In the genomic region with DNA sequence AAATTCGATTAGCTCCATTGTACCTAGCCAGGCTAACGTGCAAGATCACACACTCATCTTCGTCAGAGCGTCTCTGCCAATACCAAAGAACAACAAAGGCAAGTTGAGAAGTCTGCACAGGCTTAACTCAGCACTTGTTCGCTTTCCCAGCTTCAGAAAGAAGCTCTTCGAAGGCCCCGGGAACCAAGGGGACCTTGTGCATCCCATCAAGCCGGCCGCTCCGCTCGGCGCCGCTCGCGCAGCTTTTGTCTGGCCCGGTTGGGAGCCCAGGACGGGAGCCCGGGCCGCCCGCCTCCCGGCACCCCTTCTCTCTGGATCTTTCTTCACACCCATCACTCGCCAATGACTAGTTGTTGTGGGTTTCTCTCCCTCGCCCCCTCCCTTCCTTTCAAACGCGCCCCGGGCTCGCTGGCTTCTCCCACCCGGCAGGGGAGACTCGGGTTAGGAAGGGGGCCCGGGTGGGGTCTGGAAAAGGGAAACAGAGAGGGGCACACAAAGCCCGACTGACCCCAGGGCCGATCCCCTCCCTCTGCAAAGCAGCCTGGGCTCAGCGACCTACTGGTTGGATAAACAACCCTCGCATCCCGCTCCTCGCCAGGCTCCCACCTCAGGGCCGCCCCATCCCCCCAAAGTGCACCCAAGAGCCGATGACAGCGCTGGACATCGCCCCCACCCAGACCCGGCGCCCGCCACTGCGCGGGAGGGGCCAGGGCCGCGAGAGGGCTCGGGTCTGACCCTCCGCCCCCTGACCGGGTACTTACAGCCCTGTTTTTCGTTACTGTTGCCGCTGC, we compare ENCODE assay signal across 7 cellular contexts. TPM values are rescaled to one million over a fixed set of nuclear protein-coding genes. Genes with fewer than 3 reads are reported as not detected.
DNase-seq lines count a peak whose midpoint lies in the region; ATAC-seq and TF ChIP-seq lines count a peak whose summit lies in the region.

No MANE protein-coding gene starts in this region.

- H3K27me3 ChIP-seq in liver (ENCODE audit: control insufficient read depth in 4 of 4, insufficient read depth in 4 of 4, low read length in 3 of 4): no peaks in the 10 kb centered on the region

- TF ChIP-seq CTCF in GM13977 (IDR thresholded peaks at IDR 0.05; ENCODE audit: extremely low read depth, insufficient read depth, missing control alignments) (no peak), coronary artery (IDR thresholded peaks at IDR 0.05) (no peak), liver (IDR thresholded peaks at IDR 0.05; ENCODE audit: low read depth, low read length, missing input control) (no peak)

- peak overlapping the region; percentile 88 to 90 for H3K9ac ChIP-seq in liver (ENCODE audit: low read depth in 1 of 2, low read length in 2 of 2)

- H3K4me1 Mint-ChIP-seq in activated CD4-positive, alpha-beta T cell treated with anti-CD3 and anti-CD28 coated beads, Interleukin-2, amount 10 ng/mL, durations not matched to agents 24 days and 14 days: peaks cover 50% of the 10 kb centered on the region

- H3K27ac Mint-ChIP-seq in activated CD4-positive, alpha-beta T cell treated with anti-CD3 and anti-CD28 coated beads, Interleukin-2, amount 10 ng/mL, durations not matched to agents 24 days and 14 days: peak overlapping the region; percentile 100

- no peaks in the 10 kb centered on the region for H3K9me3 Mint-ChIP-seq in activated CD4-positive, alpha-beta T cell treated with anti-CD3 and anti-CD28 coated beads, Interleukin-2, amount 10 ng/mL, durations not matched to agents 24 days and 14 days

- intact Hi-C loops in activated CD4-positive, alpha-beta T cell treated with anti-CD3 and anti-CD28 coated beads, Interleukin-2, amount 10 ng/mL, durations not matched to agents 24 days and 14 days (cut with micrococcal nuclease): loop anchor here (1.0 to 2.0 kb wide), 7 partner anchors 50 to 246 kb away; a partner anchor contains a TSS

- peak overlapping the region; percentile 90 for H3K4me3 ChIP-seq in coronary artery
- H3K4me3 ChIP-seq in liver (ENCODE audit: low read depth in 1 of 3, low read length in 3 of 3): peak overlapping the region; percentile 87 to 94 (median 94)

- H3K36me3 Mint-ChIP-seq in activated CD4-positive, alpha-beta T cell treated with anti-CD3 and anti-CD28 coated beads, Interleukin-2, amount 10 ng/mL, durations not matched to agents 24 days and 14 days (ENCODE audit: low read depth): peaks cover 24% of the 10 kb centered on the region

- H3K4me3 Mint-ChIP-seq in activated CD4-positive, alpha-beta T cell treated with anti-CD3 and anti-CD28 coated beads, Interleukin-2, amount 10 ng/mL, durations not matched to agents 24 days and 14 days: peak overlapping the region; percentile 91

- peaks cover 7 to 35% (median 22%) of the 10 kb centered on the region in 4 donors for H3K4me1 ChIP-seq in liver (ENCODE audit: control insufficient read depth in 4 of 4, insufficient read depth in 4 of 4, low read length in 3 of 4)

- H3K27me3 Mint-ChIP-seq in activated CD4-positive, alpha-beta T cell treated with anti-CD3 and anti-CD28 coated beads, Interleukin-2, amount 10 ng/mL, durations not matched to agents 24 days and 14 days: no peaks in the 10 kb centered on the region

- no peak for TF ChIP-seq RAD21 in liver (IDR thresholded peaks at IDR 0.05)

- peak overlapping the region; percentile 96 to 97 for H3K27ac ChIP-seq in coronary artery
- H3K27ac ChIP-seq in liver (ENCODE audit: low read depth in 1 of 2, low read length in 2 of 2): peak overlapping the region; percentile 93 to 99

- under 1% methylated on average over 52 of the region's 52 CpGs for WGBS in liver

- in situ Hi-C loops in GM13977 (cut with MboI; ENCODE audit: low pct_unique_long_range_greater_than_20kb, low sequenced_read_pairs, unreplicated experiment): no loop called here

- DNase-seq in GM13977 (ENCODE audit: low spot score): peak; percentile 63
- peak; percentile 13 to 85 (median 83) for DNase-seq in NCI-H1417 (lab: John Stamatoyannopoulos, UW)
- peak; percentile 86 for DNase-seq in activated CD4-positive, alpha-beta T cell treated with anti-CD3 and anti-CD28 coated beads, Interleukin-2, amount 10 ng/mL, durations not matched to agents 24 days and 14 days
- peak; percentile 81 for DNase-seq in coronary artery (ENCODE audit: low spot score)
- peak; percentile 52 for DNase-seq in stimulated activated CD4-positive, alpha-beta T cell treated with anti-CD3 and anti-CD28 coated beads, Interleukin-4, amount 100 ng/mL, for 24 hours

- H3K9me3 ChIP-seq in liver (ENCODE audit: control insufficient read depth in 4 of 4, low read length in 3 of 4): no peaks in the 10 kb centered on the region

- ATAC-seq in HG02571 (IDR thresholded peaks at IDR 0.05; ENCODE audit: unreplicated experiment): peak; percentile 44

- no peaks in the 10 kb centered on the region for H3K36me3 ChIP-seq in liver (ENCODE audit: control insufficient read depth in 4 of 4, insufficient read depth in 3 of 4, low read depth in 1 of 4, low read length in 3 of 4)

TF ChIP-seq in liver, 16 proteins besides CTCF, POLR2A, EP300 and RAD21:
- TF ChIP-seq JUND (IDR thresholded peaks at IDR 0.05): no peak
- TF ChIP-seq, protein P1, sequence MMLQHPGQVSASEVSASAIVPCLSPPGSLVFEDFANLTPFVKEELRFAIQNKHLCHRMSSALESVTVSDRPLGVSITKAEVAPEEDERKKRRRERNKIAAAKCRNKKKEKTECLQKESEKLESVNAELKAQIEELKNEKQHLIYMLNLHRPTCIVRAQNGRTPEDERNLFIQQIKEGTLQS (IDR thresholded peaks at IDR 0.05): no peak
TF ChIP-seq in liver: peak in this region for 0.

RNA-seq across cellular contexts. Expression of a gene that starts 0.5 kb away (rescaled TPM):
- total RNA-seq in activated CD4-positive, alpha-beta T cell treated with anti-CD3 and anti-CD28 coated beads, Interleukin-2, amount 10 ng/mL, durations not matched to agents 24 days and 14 days: 69.3 and 78.5 TPM in 2 replicates
- total RNA-seq in liver: 10 to 100 TPM; 31.3 to 50.0 TPM
- polyA plus RNA-seq in liver: 10 to 100 TPM in 1 of 2 donors, 1 to 10 TPM in 1; 7.5 to 12.6 TPM

Comparison
In these comparisons a context has a peak if more than half of its experiments do, and no peak if none do; other contexts are left out.
1. Peak in every context shown above with its lines: DNase-seq, ATAC-seq, H3K4me3 ChIP-seq and H3K27ac ChIP-seq.